Comparison of ENCODE assay signal across 8 cellular contexts in genomic region chr7:75756340-75757297, GRCh38. TPM values are rescaled to one million over a fixed set of nuclear protein-coding genes. Genes with fewer than 3 reads are reported as not detected.
DNase-seq lines count a peak whose midpoint lies in the region; ATAC-seq and TF ChIP-seq lines count a peak whose summit lies in the region.

No MANE protein-coding gene starts in this region.

- H3K4me2 ChIP-seq in PC-3 (ENCODE audit: low read length) = no peak overlapping the region

- H3K9ac ChIP-seq in PC-3 (ENCODE audit: low read length) = no peak overlapping the region

- H3F3A ChIP-seq in PC-3 (ENCODE audit: low read length, unreplicated experiment) = no peaks in the 10 kb centered on the region

- ATAC-seq in PC-3 = peak; percentile 90
- ATAC-seq in psoas muscle = no peak

- peaks cover 6% of the 10 kb centered on the region for H3K4me1 Mint-ChIP-seq in type B pancreatic cell (ENCODE audit: unreplicated experiment)

- DNase-seq in left ventricle myocardium inferior (no peak), cardiac septum (ENCODE audit: low spot score) (no peak), PC-3 (peak; percentile 68), fibroblast of peridontal ligament (ENCODE audit: extremely low read depth) (peak; percentile 46), type B pancreatic cell (ENCODE audit: extremely low spot score, unreplicated experiment) (no peak), NK-92 (lab: John Stamatoyannopoulos, UW; ENCODE audit: unreplicated experiment) (no peak), psoas muscle (no peak)
- no peak for DNase-seq in stimulated activated CD4-positive, alpha-beta T cell treated with anti-CD3 and anti-CD28 coated beads, Interleukin-12 subunit alpha, Interleukin-12 subunit beta, amount 100 ng/mL, for 4 hours

- TF ChIP-seq CTCF in left ventricle myocardium inferior (IDR thresholded peaks at IDR 0.05; ENCODE audit: borderline replicate concordance) (peak; percentile 57), PC-3 (conservative IDR thresholded peaks at IDR 0.05; ENCODE audit: low read depth, low read length) (peak; percentile 70), type B pancreatic cell (conservative IDR thresholded peaks at IDR 0.05) (peak; percentile 71), psoas muscle (IDR thresholded peaks at IDR 0.05) (no peak)

- no peaks in the 10 kb centered on the region for H3K9me2 ChIP-seq in PC-3 (replicated peaks; ENCODE audit: low read length)

- BruUV-seq in PC-3 (replicated peaks; lab: Mats Ljungman, UMichigan) = no TSS peak

- H3K27ac ChIP-seq in left ventricle myocardium inferior (replicated peaks) (no peak overlapping the region), PC-3 (ENCODE audit: low read length) (no peak overlapping the region), psoas muscle (no peak overlapping the region)

- H3K27me3 ChIP-seq in left ventricle myocardium inferior (ENCODE audit: low read depth) (no peaks in the 10 kb centered on the region), PC-3 (ENCODE audit: low read length) (no peaks in the 10 kb centered on the region), psoas muscle (ENCODE audit: insufficient read depth in 3 of 3, low read length in 2 of 3) (no peaks in the 10 kb centered on the region)

- POLR2A ChIA-PET in PC-3 (lab: Charles Lee; ENCODE audit: unreplicated experiment) = no interaction called here

- H3K27ac Mint-ChIP-seq in type B pancreatic cell = no peak overlapping the region

- H3K27me3 Mint-ChIP-seq in type B pancreatic cell = no peaks in the 10 kb centered on the region

- intact Hi-C loops in left ventricle myocardium inferior (cut with micrococcal nuclease) (no loop called here), cardiac septum (cut with DNase I) (no loop called here), PC-3 (cut with micrococcal nuclease) (no loop called here), psoas muscle (cut with DNase I) (no loop called here)

- CTCF ChIA-PET in PC-3 (lab: Charles Lee) = no interaction called here

- H3K4me1 ChIP-seq in left ventricle myocardium inferior = no peaks in the 10 kb centered on the region
- no peaks in the 10 kb centered on the region for H3K4me1 ChIP-seq in PC-3 (ENCODE audit: insufficient read depth, low read length)
- no peaks in the 10 kb centered on the region for H3K4me1 ChIP-seq in psoas muscle

- H3K36me3 ChIP-seq in left ventricle myocardium inferior (no peaks in the 10 kb centered on the region), PC-3 (ENCODE audit: low read depth, low read length) (no peaks in the 10 kb centered on the region), psoas muscle (ENCODE audit: insufficient read depth in 1 of 2, low read depth in 1 of 2) (no peaks in the 10 kb centered on the region)

- no peak overlapping the region for H3K4me3 ChIP-seq in left ventricle myocardium inferior
- no peak overlapping the region for H3K4me3 ChIP-seq in PC-3 (ENCODE audit: low read length)
- H3K4me3 ChIP-seq in psoas muscle = no peak overlapping the region

- no peaks in the 10 kb centered on the region for H3K9me3 ChIP-seq in left ventricle myocardium inferior (replicated peaks)
- H3K9me3 ChIP-seq in PC-3 (ENCODE audit: low read length) = no peaks in the 10 kb centered on the region
- no peaks in the 10 kb centered on the region for H3K9me3 ChIP-seq in psoas muscle

- H3K79me2 ChIP-seq in PC-3 (ENCODE audit: low read length) = no peaks in the 10 kb centered on the region

- H3K36me3 Mint-ChIP-seq in type B pancreatic cell = no peaks in the 10 kb centered on the region

- no peak overlapping the region for H2AFZ ChIP-seq in PC-3 (ENCODE audit: low read length)

- WGBS in psoas muscle, 3 donors = 62 to 75% (median 67%) methylated on average over 15 of the region's 15 CpGs

- no peak overlapping the region for H3K4me3 Mint-ChIP-seq in type B pancreatic cell

- no peaks in the 10 kb centered on the region for H4K20me1 ChIP-seq in PC-3 (ENCODE audit: low read length)

- H3K9me3 Mint-ChIP-seq in type B pancreatic cell = no peaks in the 10 kb centered on the region

RNA-seq across cellular contexts. Expression of gene CCL26, which starts 15.4 kb away (rescaled TPM):
- total RNA-seq in left ventricle myocardium inferior (0.49 TPM), cardiac septum (0.83 TPM), PC-3 (2014; rRNA removed) (7.1 and 8.2 TPM in 2 replicates), type B pancreatic cell (ENCODE audit: low replicate concordance) (1.00 and 2.6 TPM in 2 replicates), psoas muscle (not detected)
- under 1 TPM in 2 of 3 donors, not detected in 1; 0.27 to 0.34 TPM for polyA plus RNA-seq in psoas muscle

RNA-seq across cellular contexts. Expression of gene HIP1, which starts 17.9 kb away (rescaled TPM):
- total RNA-seq in left ventricle myocardium inferior = 14.5 TPM
- 24.7 TPM for total RNA-seq in cardiac septum
- total RNA-seq in PC-3 (2014; rRNA removed) = 5.3 and 6.6 TPM in 2 replicates
- 11.1 and 33.8 TPM in 2 replicates for total RNA-seq in type B pancreatic cell (ENCODE audit: low replicate concordance)
- total RNA-seq in psoas muscle = 10 to 100 TPM in 1 of 4 donors, 1 to 10 TPM in 3; 5.4 to 11.9 (median 7.1) TPM
- 1 to 10 TPM; 2.5 to 3.9 (median 3.7) TPM for polyA plus RNA-seq in psoas muscle

RNA-seq across cellular contexts. Expression of gene CCL24, which starts 57.0 kb away (rescaled TPM):
- total RNA-seq in left ventricle myocardium inferior (not detected), cardiac septum (not detected), PC-3 (2014; rRNA removed) (not detected in 2 replicates), type B pancreatic cell (ENCODE audit: low replicate concordance) (not detected in 2 replicates), psoas muscle (not detected)
- not detected for polyA plus RNA-seq in psoas muscle

Comparison
In these comparisons a context has a peak if more than half of its experiments do, and no peak if none do; other contexts are left out.
1. DNase-seq: peak in PC-3 (single experiment) and fibroblast of peridontal ligament (single experiment); none in left ventricle myocardium inferior (single experiment), cardiac septum (single experiment), type B pancreatic cell (single experiment), stimulated activated CD4-positive, alpha-beta T cell treated with anti-CD3 and anti-CD28 coated beads, Interleukin-12 subunit alpha, Interleukin-12 subunit beta, amount 100 ng/mL, for 4 hours (single experiment), NK-92 (single experiment) and psoas muscle (0 of 2).